In the genomic region with DNA sequence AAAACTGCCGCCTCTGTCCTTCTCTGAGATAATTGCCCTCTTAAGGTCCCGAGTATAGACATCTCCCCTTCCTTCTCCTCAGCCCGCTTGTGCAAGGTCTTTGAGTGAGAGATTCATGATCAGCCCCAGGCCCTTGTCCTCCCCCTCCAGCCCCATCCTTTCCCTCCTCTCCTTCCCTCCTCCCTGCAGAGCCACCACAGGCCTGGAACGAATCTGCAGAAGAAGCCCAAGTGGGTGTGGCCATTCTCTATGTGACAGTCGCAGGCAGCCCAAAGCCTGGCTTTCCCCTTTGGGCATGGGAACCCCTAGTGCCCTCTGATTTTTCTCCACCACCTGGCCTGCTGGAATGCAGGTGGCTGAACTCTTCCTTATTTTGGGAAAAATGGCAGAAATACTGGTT, we compare ENCODE assay signal across 15 cellular contexts. TPM values are rescaled to one million over a fixed set of nuclear protein-coding genes. Genes with fewer than 3 reads are reported as not detected.
DNase-seq lines count a peak whose midpoint lies in the region; ATAC-seq and TF ChIP-seq lines count a peak whose summit lies in the region.
"Had no signal": no experiment of that assay in that cellular context is flagged by ENCODE, and none has a peak within 500 bp of the region (broad histone marks: within the 10 kb centered on the region; RNA-seq: fewer than 3 reads in every experiment).

No MANE protein-coding gene starts in this region.

- H3K27me3 ChIP-seq in H9 (ENCODE audit: insufficient read depth, low read length), result no peaks in the 10 kb centered on the region
- no peaks in the 10 kb centered on the region for H3K27me3 ChIP-seq in neuronal stem cell (ENCODE audit: control insufficient read depth in 3 of 3, insufficient read depth in 3 of 3, low read depth in 1 of 3, low read length in 3 of 3)
- H3K27me3 ChIP-seq: suprapubic skin had no signal

- DNase-seq in H9 (peak; percentile 51), NCI-H2171 (lab: John Stamatoyannopoulos, UW) (peak; percentile 20), chondrocyte (ENCODE audit: low spot score) (peak; percentile 41), neuronal stem cell (ENCODE audit: low spot score) (no peak), amniotic stem cell (lab: John Stamatoyannopoulos, UW) (no peak), RPMI8226 (no peak)
- DNase-seq: activated effector memory CD4-positive, alpha-beta T cell treated with Interleukin-2 at 50 U/mL for 16 hours; left lung; stimulated activated CD4-positive, alpha-beta T cell treated with anti-CD3 and anti-CD28 coated beads, Interleukin-4, amount 100 ng/mL, for 1 hour; stimulated activated CD8-positive, alpha-beta memory T cell treated with anti-CD3 and anti-CD28 coated beads, Interleukin-4, amount 100 ng/mL, for 48 hours; T-helper 9 cell had no signal

- H3K9me3 Mint-ChIP-seq in H9, result peaks cover 0 to 2% of the 10 kb centered on the region in 2 experiments; a peak in 2 of 5 replicates
- H3K9me3 Mint-ChIP-seq in chondrocyte (ENCODE audit: low read depth), result no peaks in the 10 kb centered on the region

- H2BK5ac ChIP-seq in H9 (ENCODE audit: insufficient read length, low read length) (no peak overlapping the region), neuronal stem cell (ENCODE audit: low read length) (no peak overlapping the region)

- H3K9me3 ChIP-seq in H9 (ENCODE audit: control insufficient read depth, low read depth, low read length) (no peaks in the 10 kb centered on the region), neuronal stem cell (replicated peaks in 1 of 2; ENCODE audit: control insufficient read depth in 2 of 2, insufficient read depth in 1 of 2, low read depth in 1 of 2, low read length in 2 of 2) (no peaks in the 10 kb centered on the region)
- H3K9me3 ChIP-seq: left lung, SJCRH30, suprapubic skin had no signal

- H3K27ac ChIP-seq in H9 (ENCODE audit: insufficient read length, low read depth, low read length) (no peak overlapping the region), neuronal stem cell (replicated peaks; ENCODE audit: low read length) (no peak overlapping the region)
- H3K27ac ChIP-seq: left lung, parathyroid adenoma, SJCRH30, suprapubic skin had no signal

- no peak overlapping the region for H2BK15ac ChIP-seq in H9 (ENCODE audit: low read depth, low read length)
- H2BK15ac ChIP-seq in neuronal stem cell (ENCODE audit: low read length), result peak overlapping the region; percentile 2

- no peak overlapping the region for H2BK20ac ChIP-seq in H9 (ENCODE audit: low read depth, low read length, poor library complexity, severe bottlenecking)

- H3K4me3 Mint-ChIP-seq in H9 (no peak overlapping the region), chondrocyte (ENCODE audit: unreplicated experiment) (no peak overlapping the region)

- no peak overlapping the region for H2AFZ ChIP-seq in H9 (ENCODE audit: low read length)
- peak overlapping the region; percentile 36 for H2AFZ ChIP-seq in neuronal stem cell (ENCODE audit: low read length)
- H2AFZ ChIP-seq: parathyroid adenoma had no signal

- H3K36me3 ChIP-seq in neuronal stem cell (replicated peaks in 1 of 2; ENCODE audit: control insufficient read depth in 2 of 2, insufficient read depth in 2 of 2, low read length in 2 of 2), result no peaks in the 10 kb centered on the region
- H3K36me3 ChIP-seq: left lung, SJCRH30, suprapubic skin had no signal

- H2BK120ac ChIP-seq in H9 (ENCODE audit: low read depth, low read length, poor library complexity, severe bottlenecking) (no peak overlapping the region), neuronal stem cell (ENCODE audit: low read depth, low read length) (no peak overlapping the region)

- peaks cover 14 to 40% of the 10 kb centered on the region in 2 experiments for H3K4me1 Mint-ChIP-seq in H9
- peaks cover 10% of the 10 kb centered on the region for H3K4me1 Mint-ChIP-seq in chondrocyte (ENCODE audit: low read depth)

- no peaks in the 10 kb centered on the region for H4K20me1 ChIP-seq in H9 (ENCODE audit: control insufficient read depth, insufficient read depth, insufficient read length)

- H3K27ac Mint-ChIP-seq in H9, result peak overlapping the region in 2 of 3 experiments; percentile 33 to 76; a peak in 2 of 7 replicates
- H3K27ac Mint-ChIP-seq in chondrocyte (ENCODE audit: unreplicated experiment), result no peak overlapping the region

- H3K27me3 Mint-ChIP-seq in H9 (ENCODE audit: low read depth) (peaks cover 33% of the 10 kb centered on the region), chondrocyte (ENCODE audit: low read depth) (peaks cover 2% of the 10 kb centered on the region)

- TF ChIP-seq CTCF in H9 (conservative IDR thresholded peaks at IDR 0.05), result no peak
- no peak for TF ChIP-seq CTCF in chondrocyte (IDR thresholded peaks at IDR 0.05)

- no peak overlapping the region for H4K91ac ChIP-seq in H9 (ENCODE audit: insufficient read length, low read depth, low read length)
- no peak overlapping the region for H4K91ac ChIP-seq in neuronal stem cell (ENCODE audit: low read depth, low read length, poor library complexity)

- no peak overlapping the region for H3K14ac ChIP-seq in H9 (ENCODE audit: insufficient read depth, low read length)
- no peak overlapping the region for H3K14ac ChIP-seq in neuronal stem cell (ENCODE audit: low read length)

- H3K4me1 ChIP-seq in H9 (ENCODE audit: insufficient read depth, low read length), result no peaks in the 10 kb centered on the region; the same call in 1 of the 2 replicates
- H3K4me1 ChIP-seq in neuronal stem cell (ENCODE audit: control insufficient read depth in 2 of 2, insufficient read depth in 1 of 2, low read depth in 1 of 2, low read length in 2 of 2), result peaks cover 38 to 40% of the 10 kb centered on the region in 2 donors

- no peak overlapping the region for H3K56ac ChIP-seq in H9 (ENCODE audit: insufficient read length, low read depth, low read length)

- H3K4me3 ChIP-seq in neuronal stem cell (ENCODE audit: low read length in 2 of 2), result no peak overlapping the region
- H3K4me3 ChIP-seq: left lung, SJCRH30, suprapubic skin had no signal

- H4K8ac ChIP-seq in H9 (replicated peaks; ENCODE audit: insufficient read length, low read depth, low read length) (no peak overlapping the region), neuronal stem cell (ENCODE audit: low read depth, low read length) (no peak overlapping the region)

- H3K79me1 ChIP-seq in H9 (ENCODE audit: insufficient read depth, low read depth, low read length, poor library complexity, severe bottlenecking), result no peaks in the 10 kb centered on the region
- no peaks in the 10 kb centered on the region for H3K79me1 ChIP-seq in neuronal stem cell (ENCODE audit: low read depth, low read length)

- H3K18ac ChIP-seq in H9 (ENCODE audit: insufficient read length, low read depth, low read length), result no peak overlapping the region
- H3K18ac ChIP-seq in neuronal stem cell (ENCODE audit: low read length), result peak overlapping the region; percentile 4

- H3T11ph ChIP-seq in H9 (ENCODE audit: low read length), result no peak overlapping the region

- H2AK5ac ChIP-seq in H9 (ENCODE audit: insufficient read length, low read length) (no peak overlapping the region), neuronal stem cell (ENCODE audit: low read depth, low read length) (peak overlapping the region; percentile 42)

- H3K4me2 ChIP-seq in H9 (ENCODE audit: insufficient read depth, insufficient read length, low read length) (no peak overlapping the region), neuronal stem cell (ENCODE audit: insufficient read depth, low read length, poor library complexity, severe bottlenecking) (no peak overlapping the region)

- H3K79me2 ChIP-seq in H9 (ENCODE audit: insufficient read depth, low read length), result no peaks in the 10 kb centered on the region
- H3K79me2 ChIP-seq: parathyroid adenoma had no signal

- H4K5ac ChIP-seq in H9 (ENCODE audit: insufficient read length, low read depth, low read length), result no peak overlapping the region

- no CpG with 5 or more reads among the region's 5 CpGs for WGBS in H9 (ENCODE audit: extremely low coverage, insufficient read length, low lambda C conversion rate)
- WGBS in neuronal stem cell (ENCODE audit: extremely low coverage in 2 of 2, insufficient read length in 2 of 2, insufficient replicate concordance in 1 of 2), 2 donors, result no CpG with 5 or more reads among the region's 5 CpGs

- H3K23me2 ChIP-seq in H9 (ENCODE audit: insufficient read length, low read depth, low read length, poor library complexity, severe bottlenecking), result no peaks in the 10 kb centered on the region

- H3K9ac ChIP-seq in H9 (ENCODE audit: extremely low read depth, insufficient read length, low read length), result no peak overlapping the region
- H3K9ac ChIP-seq in neuronal stem cell (ENCODE audit: low read depth, low read length, poor library complexity), result no peak overlapping the region
- H3K9ac ChIP-seq: parathyroid adenoma had no signal

- no peak for ATAC-seq in HG03432 (IDR thresholded peaks at IDR 0.05; ENCODE audit: unreplicated experiment)
- ATAC-seq: left lung had no signal

- H3K4ac ChIP-seq in H9 (ENCODE audit: low read depth, low read length) (no peak overlapping the region), neuronal stem cell (ENCODE audit: low read length) (no peak overlapping the region)

- no peak overlapping the region for H3K23ac ChIP-seq in H9 (ENCODE audit: insufficient read length, low read depth, low read length)
- H3K23ac ChIP-seq in neuronal stem cell (ENCODE audit: low read depth, low read length, poor library complexity), result no peak overlapping the region

- H2BK12ac ChIP-seq in H9 (ENCODE audit: insufficient read length, low read depth, low read length) (no peak overlapping the region), neuronal stem cell (ENCODE audit: low read length) (no peak overlapping the region)

- H3K36me3 Mint-ChIP-seq in H9 (ENCODE audit: insufficient read depth in 1 of 3, low read depth in 3 of 3) (peaks cover 0 to 2% (median 0%) of the 10 kb centered on the region in 3 experiments; a peak in 1 of 7 replicates), chondrocyte (ENCODE audit: low read depth) (no peaks in the 10 kb centered on the region)

RNA-seq across cellular contexts. Expression of a gene that starts 7.2 kb away (rescaled TPM):
- 17.0 and 18.6 TPM in 2 replicates for total RNA-seq in H9 (2021)
- total RNA-seq in chondrocyte, result 5.8 to 8.7 TPM (median 6.0 TPM) in 3 replicates
- 23.0 TPM for polyA plus RNA-seq in neuronal stem cell (2013, experiment 1 of 2)
- 24.0 TPM for polyA plus RNA-seq in neuronal stem cell (2013, experiment 2 of 2)

RNA-seq across cellular contexts. Expression of a gene that starts 22.6 kb away (rescaled TPM):
- total RNA-seq in H9 (2021) (55.6 and 56.2 TPM in 2 replicates), chondrocyte (10.4 to 16.4 TPM (median 13.0 TPM) in 3 replicates)
- 14.6 TPM for polyA plus RNA-seq in neuronal stem cell (2013, experiment 1 of 2)
- polyA plus RNA-seq in neuronal stem cell (2013, experiment 2 of 2), result 12.8 TPM

Comparison
In these comparisons a context has a peak if more than half of its experiments do, and no peak if none do; other contexts are left out.
1. DNase-seq: peak in H9 (single experiment), NCI-H2171 (single experiment) and chondrocyte (single experiment); none in neuronal stem cell (single experiment), amniotic stem cell (single experiment) and RPMI8226 (single experiment).